Comparison of ENCODE assay signal across 16 cellular contexts in genomic region chr1:201778279-201779023, GRCh38. TPM values are rescaled to one million over a fixed set of nuclear protein-coding genes. Genes with fewer than 3 reads are reported as not detected.
DNase-seq lines count a peak whose midpoint lies in the region; ATAC-seq, FAIRE-seq and TF ChIP-seq lines count a peak whose summit lies in the region.
"Had no signal": no experiment of that assay in that cellular context is flagged by ENCODE, and none has a peak within 500 bp of the region (broad histone marks: within the 10 kb centered on the region; RNA-seq: fewer than 3 reads in every experiment).

No MANE protein-coding gene starts in this region.

- no peak overlapping the region for H3K4me2 ChIP-seq in endothelial cell of umbilical vein (ENCODE audit: insufficient read depth, low read length)
- no peak overlapping the region for H3K4me2 ChIP-seq in keratinocyte (ENCODE audit: control insufficient read depth, extremely low read depth, insufficient read depth, low read depth, low read length)
- H3K4me2 ChIP-seq: BLaER1 had no signal

- TF ChIP-seq CTCF in HEK293 (tag by site-specific recombination; IDR thresholded peaks at IDR 0.05): no peak
- no peak for TF ChIP-seq CTCF in endothelial cell of umbilical vein (IDR thresholded peaks at IDR 0.05; ENCODE audit: extremely low read depth in 1 of 2, insufficient read depth in 1 of 2, low read depth in 1 of 2, low read length in 2 of 2)
- TF ChIP-seq CTCF in keratinocyte (optimal IDR thresholded peaks at IDR 0.05 in 1 of 3, IDR thresholded peaks at IDR 0.05 in 1 of 3, conservative IDR thresholded peaks at IDR 0.05 in 1 of 3; ENCODE audit: extremely low read depth in 1 of 3, insufficient read depth in 2 of 3, low read length in 3 of 3): no peak

- intact Hi-C loops in endothelial cell of umbilical vein (cut with micrococcal nuclease) (no loop called here), left colon (cut with DNase I, micrococcal nuclease) (no loop called here)

- no peak for DNase-seq in endothelial cell of umbilical vein (ENCODE audit: low read depth, low spot score)
- DNase-seq in keratinocyte (ENCODE audit: low read depth, low spot score): no peak
- DNase-seq in NOMO-1 treated with DMSO at 0.1 percent for 48 hours (lab: John Stamatoyannopoulos, UW; ENCODE audit: unreplicated experiment): no peak
- no peak for DNase-seq in left colon
- DNase-seq: activated CD4-positive, alpha-beta T cell treated with anti-CD3 and anti-CD28 coated beads, Interleukin-2, amount 50 U/mL, for 48 hours; DMS53; KBM-7; NCI-H1417; stimulated activated CD4-positive, alpha-beta T cell treated with anti-CD3 and anti-CD28 coated beads, Interleukin-12 subunit alpha, Interleukin-12 subunit beta, amount 100 ng/mL, for 4 hours had no signal

- H3K36me3 ChIP-seq in HEK293 (ENCODE audit: control insufficient read depth in 2 of 2, insufficient read depth in 1 of 2, low read length in 2 of 2): peaks cover 0 to 28% of the 10 kb centered on the region in 2 experiments; a peak in 1 of 3 replicates
- peaks cover 15 to 17% of the 10 kb centered on the region in 2 experiments for H3K36me3 ChIP-seq in endothelial cell of umbilical vein (ENCODE audit: control insufficient read depth in 2 of 2, extremely low read depth in 1 of 2, insufficient read depth in 2 of 2, low read length in 2 of 2)
- peaks cover 21 to 32% of the 10 kb centered on the region in 2 experiments for H3K36me3 ChIP-seq in keratinocyte (ENCODE audit: control insufficient read depth in 2 of 2, extremely low read depth in 1 of 2, insufficient read depth in 2 of 2, low read length in 2 of 2)
- peaks cover 13 to 40% (median 34%) of the 10 kb centered on the region in 5 donors for H3K36me3 ChIP-seq in subcutaneous abdominal adipose tissue (ENCODE audit: control insufficient read depth in 5 of 5, insufficient read depth in 5 of 5, low read length in 5 of 5)
- H3K36me3 ChIP-seq: neutrophil had no signal

- H3K79me2 ChIP-seq in endothelial cell of umbilical vein (ENCODE audit: control insufficient read depth, insufficient read depth, low read length) (peaks cover 44% of the 10 kb centered on the region), keratinocyte (ENCODE audit: control insufficient read depth, insufficient read depth, low read length) (peaks cover 8% of the 10 kb centered on the region)

- CTCF ChIA-PET in HEK293 (lab: Yijun Ruan, JAX): interaction anchor here (0.6 to 1.4 kb wide), 4 partner anchors 12 to 75 kb away, joined by 3 to 6 read pairs (median 4); no protein-coding TSS in a partner anchor
- CTCF ChIA-PET in endothelial cell of umbilical vein (lab: Charles Lee): interaction anchor here (1.1 to 20.2 kb wide), 6 partner anchors 8 to 66 kb away, joined by 3 to 970 read pairs (median 4); no protein-coding TSS in a partner anchor

- dilution Hi-C loops in endothelial cell of umbilical vein (cut with MboI; ENCODE audit: extremely low pct_ligation_motif_present, low sequenced_read_pairs): no loop called here
- dilution Hi-C loops in keratinocyte (cut with MboI; ENCODE audit: extremely low pct_ligation_motif_present, low sequenced_read_pairs): loop anchor here (25.0 kb wide), 1 partner anchor 216 kb away; no protein-coding TSS in a partner anchor

- H3K4me1 ChIP-seq in HEK293 (ENCODE audit: control insufficient read depth, insufficient read depth, low read length) (peaks cover 9% of the 10 kb centered on the region; the same call in 1 of the 2 replicates), endothelial cell of umbilical vein (ENCODE audit: control insufficient read depth, extremely low read depth, insufficient read depth, low read length) (peaks cover 54% of the 10 kb centered on the region), keratinocyte (ENCODE audit: control insufficient read depth, extremely low read depth, insufficient read depth, low read length) (peaks cover 60% of the 10 kb centered on the region), subcutaneous abdominal adipose tissue (ENCODE audit: control insufficient read depth in 5 of 5, insufficient read depth in 5 of 5, low read length in 5 of 5) (peaks cover 8 to 65% (median 40%) of the 10 kb centered on the region in 5 donors)
- H3K4me1 ChIP-seq: BLaER1 had no signal

- H3K9me1 ChIP-seq in endothelial cell of umbilical vein (replicated peaks; ENCODE audit: control insufficient read depth, extremely low read depth, insufficient read depth, low read length): no peaks in the 10 kb centered on the region
- H3K9me1 ChIP-seq in keratinocyte (ENCODE audit: control insufficient read depth, extremely low read depth, insufficient read depth, low read length): no peaks in the 10 kb centered on the region

- no peaks in the 10 kb centered on the region for H3K27me3 ChIP-seq in endothelial cell of umbilical vein (ENCODE audit: control insufficient read depth in 2 of 2, insufficient read depth in 2 of 2, low read length in 2 of 2)
- no peaks in the 10 kb centered on the region for H3K27me3 ChIP-seq in keratinocyte (ENCODE audit: control insufficient read depth, extremely low read depth, insufficient read depth, low read length)
- no peaks in the 10 kb centered on the region for H3K27me3 ChIP-seq in subcutaneous abdominal adipose tissue (ENCODE audit: control insufficient read depth in 5 of 5, insufficient read depth in 4 of 5, low read length in 5 of 5)
- H3K27me3 ChIP-seq: BLaER1, neutrophil had no signal

- POLR2A ChIA-PET in HEK293 (lab: Yijun Ruan, JAX): no interaction called here
- POLR2A ChIA-PET in endothelial cell of umbilical vein (lab: Charles Lee): interaction anchor here (0.6 kb wide), 1 partner anchor 238 kb away, joined by 3 read pairs; no protein-coding TSS in a partner anchor

- H3K27ac ChIP-seq in HEK293 (ENCODE audit: extremely low read depth, low read depth, low read length) (no peak overlapping the region), endothelial cell of umbilical vein (ENCODE audit: insufficient read depth, low read depth, low read length) (no peak overlapping the region), keratinocyte (ENCODE audit: control insufficient read depth, insufficient read depth, low read length) (no peak overlapping the region), subcutaneous abdominal adipose tissue (ENCODE audit: low read depth, low read length) (peak overlapping the region; percentile 65)
- H3K27ac ChIP-seq: BLaER1, neutrophil, RWPE1 had no signal

- ATAC-seq in HG02981 (IDR thresholded peaks at IDR 0.05; ENCODE audit: unreplicated experiment): no peak
- ATAC-seq in GM18517 (IDR thresholded peaks at IDR 0.05; ENCODE audit: unreplicated experiment): no peak
- no peak for ATAC-seq in left colon

- no peak for TF ChIP-seq POLR2A in endothelial cell of umbilical vein (IDR thresholded peaks at IDR 0.05; ENCODE audit: low read depth, low read length)

- H4K20me1 ChIP-seq in endothelial cell of umbilical vein (replicated peaks; ENCODE audit: control insufficient read depth, extremely low read depth, insufficient read depth, low read length) (no peaks in the 10 kb centered on the region), keratinocyte (ENCODE audit: control insufficient read depth, extremely low read depth, insufficient read depth, low read length) (no peaks in the 10 kb centered on the region)

- no peak overlapping the region for H3K9ac ChIP-seq in endothelial cell of umbilical vein (replicated peaks; ENCODE audit: extremely low read depth, insufficient read depth, low read length)
- no peak overlapping the region for H3K9ac ChIP-seq in keratinocyte (ENCODE audit: control insufficient read depth, extremely low read depth, insufficient read depth, low read length)
- peak overlapping the region in 2 of 5 donors; percentile 27 to 63 for H3K9ac ChIP-seq in subcutaneous abdominal adipose tissue (ENCODE audit: low read length in 5 of 5)
- H3K9ac ChIP-seq: BLaER1 had no signal

- no peak overlapping the region for H3K4me3 ChIP-seq in HEK293 (ENCODE audit: low read depth, low read length)
- no peak overlapping the region for H3K4me3 ChIP-seq in endothelial cell of umbilical vein (replicated peaks in 1 of 3; ENCODE audit: insufficient read depth in 1 of 3, low read depth in 1 of 3, low read length in 3 of 3)
- no peak overlapping the region for H3K4me3 ChIP-seq in keratinocyte (ENCODE audit: control insufficient read depth in 2 of 3, extremely low read depth in 1 of 3, insufficient read depth in 2 of 3, low read depth in 1 of 3, low read length in 3 of 3)
- H3K4me3 ChIP-seq in subcutaneous abdominal adipose tissue (ENCODE audit: low read depth in 1 of 5, low read length in 5 of 5): no peak overlapping the region
- H3K4me3 ChIP-seq: BLaER1 had no signal

- FAIRE-seq in endothelial cell of umbilical vein (lab: Jason Lieb, UNC): no peak
- FAIRE-seq in keratinocyte (lab: Jason Lieb, UNC): peak; percentile 74

- H2AFZ ChIP-seq in endothelial cell of umbilical vein (ENCODE audit: low read depth, low read length) (no peak overlapping the region), keratinocyte (ENCODE audit: control insufficient read depth, low read length) (no peak overlapping the region)

- no peaks in the 10 kb centered on the region for H3K9me3 ChIP-seq in HEK293 (ENCODE audit: control insufficient read depth, insufficient read depth, low read depth, low read length)
- no peaks in the 10 kb centered on the region for H3K9me3 ChIP-seq in endothelial cell of umbilical vein (replicated peaks; ENCODE audit: control insufficient read depth, insufficient read depth, low read length)
- no peaks in the 10 kb centered on the region for H3K9me3 ChIP-seq in keratinocyte (ENCODE audit: control insufficient read depth, low read depth, low read length)
- no peaks in the 10 kb centered on the region for H3K9me3 ChIP-seq in subcutaneous abdominal adipose tissue (ENCODE audit: control insufficient read depth in 5 of 5, low read length in 5 of 5)
- H3K9me3 ChIP-seq: BLaER1, neutrophil had no signal

- BruUV-seq in endothelial cell of umbilical vein (replicated peaks; lab: Mats Ljungman, UMichigan): no TSS peak

RNA-seq across cellular contexts. Expression of gene IPO9, which starts 50.5 kb away (rescaled TPM):
- total RNA-seq in endothelial cell of umbilical vein: 104 and 114 TPM in 2 replicates
- 53.4 and 74.6 TPM in 2 replicates for polyA plus RNA-seq in endothelial cell of umbilical vein
- 45.5 and 50.1 TPM in 2 replicates for polyA plus RNA-seq in endothelial cell of umbilical vein (2011; cell fraction: cytosol; rRNA removed)
- 107 and 131 TPM in 2 replicates for polyA plus RNA-seq in endothelial cell of umbilical vein (2011; cell fraction: nucleus; rRNA removed)
- polyA plus RNA-seq in endothelial cell of umbilical vein (2012): 44.5 and 54.7 TPM in 2 replicates
- polyA minus RNA-seq in endothelial cell of umbilical vein: 110 and 137 TPM in 2 replicates
- 61.2 TPM for polyA minus RNA-seq in endothelial cell of umbilical vein (2011; cell fraction: cytosol; rRNA and poly(A)+ RNA removed)
- polyA minus RNA-seq in endothelial cell of umbilical vein (2011; cell fraction: nucleus; rRNA and poly(A)+ RNA removed): 56.8 and 85.5 TPM in 2 replicates
- polyA plus RNA-seq in keratinocyte: 32.5 to 38.9 TPM (median 35.8 TPM) in 3 replicates
- polyA plus RNA-seq in keratinocyte (2011; ENCODE audit: low read depth): 6.8 TPM
- polyA plus RNA-seq in keratinocyte (2011; cell fraction: cytosol; rRNA removed): 20.0 and 29.8 TPM in 2 replicates
- 47.8 and 64.0 TPM in 2 replicates for polyA plus RNA-seq in keratinocyte (2011; cell fraction: nucleus; rRNA removed)
- 14.2 and 31.1 TPM in 2 replicates for polyA plus RNA-seq in keratinocyte (2012; ENCODE audit: low replicate concordance)
- polyA minus RNA-seq in keratinocyte: 36.4 to 50.5 TPM (median 41.4 TPM) in 3 replicates
- polyA minus RNA-seq in keratinocyte (2011; cell fraction: cytosol; rRNA and poly(A)+ RNA removed): 23.4 TPM
- 21.1 and 42.0 TPM in 2 replicates for polyA minus RNA-seq in keratinocyte (2011; cell fraction: nucleus; rRNA and poly(A)+ RNA removed)
- total RNA-seq in left colon: 10 to 100 TPM; 22.0 to 24.3 TPM
